20 cellular contexts compared by ENCODE assay signal in the genomic region with DNA sequence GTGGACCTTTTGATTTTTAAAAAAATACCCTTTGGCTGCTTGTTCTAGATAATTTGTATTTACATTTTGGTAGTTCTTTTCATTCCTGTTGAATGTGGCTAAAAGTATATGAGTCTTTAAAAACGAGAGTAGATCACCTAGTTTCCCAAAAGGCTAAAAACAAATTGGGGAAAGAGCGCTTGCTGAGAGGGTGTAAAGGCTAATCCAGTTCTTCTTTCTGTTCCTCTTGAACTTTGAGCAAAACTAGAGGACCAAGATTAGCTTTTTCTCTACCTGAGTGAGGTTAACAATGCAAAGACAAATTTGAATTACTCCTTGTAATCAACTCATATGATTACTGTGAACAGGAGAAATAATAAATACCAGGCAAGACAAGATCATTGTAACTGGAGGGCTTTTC.
"Had no signal": no experiment of that assay in that cellular context is flagged by ENCODE, and none has a peak within 500 bp of the region (broad histone marks: within the 10 kb centered on the region; RNA-seq: fewer than 3 reads in every experiment).

No MANE protein-coding gene starts in this region.

- H3K4me1 ChIP-seq: body of pancreas, pancreas, psoas muscle, right atrium auricular region had no signal

- H3K9me3 ChIP-seq: body of pancreas, neutrophil, pancreas, psoas muscle had no signal

- H3K9me3 Mint-ChIP-seq: activated CD4-positive, alpha-beta memory T cell treated with anti-CD3 and anti-CD28 coated beads, Interleukin-2, amount 10 ng/mL, durations not matched to agents 7 days and 5 days; activated CD4-positive, alpha-beta T cell treated with anti-CD3 and anti-CD28 coated beads, Interleukin-2, amount 10 ng/mL, durations not matched to agents 24 days and 14 days had no signal

- H3K27ac Mint-ChIP-seq: activated CD4-positive, alpha-beta memory T cell treated with anti-CD3 and anti-CD28 coated beads, Interleukin-2, amount 10 ng/mL, durations not matched to agents 7 days and 5 days; activated CD4-positive, alpha-beta T cell treated with anti-CD3 and anti-CD28 coated beads, Interleukin-2, amount 10 ng/mL, durations not matched to agents 24 days and 14 days; activated naive CD8-positive, alpha-beta T cell treated with anti-CD3 and anti-CD28 coated beads, Interleukin-2, amount 50 U/mL, for 24 hours; naive thymus-derived CD4-positive, alpha-beta T cell; T-helper 17 cell had no signal

- H3K27me3 Mint-ChIP-seq: activated CD4-positive, alpha-beta memory T cell treated with anti-CD3 and anti-CD28 coated beads, Interleukin-2, amount 10 ng/mL, durations not matched to agents 7 days and 5 days; activated CD4-positive, alpha-beta T cell treated with anti-CD3 and anti-CD28 coated beads, Interleukin-2, amount 10 ng/mL, durations not matched to agents 24 days and 14 days; activated naive CD8-positive, alpha-beta T cell treated with anti-CD3 and anti-CD28 coated beads, Interleukin-2, amount 50 U/mL, for 24 hours; naive thymus-derived CD4-positive, alpha-beta T cell; T-helper 17 cell had no signal

- H3K4me3 Mint-ChIP-seq: activated CD4-positive, alpha-beta memory T cell treated with anti-CD3 and anti-CD28 coated beads, Interleukin-2, amount 10 ng/mL, durations not matched to agents 7 days and 5 days; activated CD4-positive, alpha-beta T cell treated with anti-CD3 and anti-CD28 coated beads, Interleukin-2, amount 10 ng/mL, durations not matched to agents 24 days and 14 days; activated naive CD8-positive, alpha-beta T cell treated with anti-CD3 and anti-CD28 coated beads, Interleukin-2, amount 50 U/mL, for 24 hours; naive thymus-derived CD4-positive, alpha-beta T cell; T-helper 17 cell had no signal

- ATAC-seq: activated naive CD8-positive, alpha-beta T cell treated with anti-CD3 and anti-CD28 coated beads, Interleukin-2, amount 50 U/mL, for 24 hours; body of pancreas; left lobe of liver; naive thymus-derived CD4-positive, alpha-beta T cell; pancreas; psoas muscle; stimulated activated naive CD8-positive, alpha-beta T cell treated with anti-CD3 and anti-CD28 coated beads, Interleukin-15, Interleukin-2, amounts not matched to agents 100 U/mL and 50 U/mL, for 24 hours; T-helper 17 cell had no signal

- H3K27me3 ChIP-seq: body of pancreas, neutrophil, pancreas, right atrium auricular region had no signal

- H3K4me1 Mint-ChIP-seq: activated CD4-positive, alpha-beta memory T cell treated with anti-CD3 and anti-CD28 coated beads, Interleukin-2, amount 10 ng/mL, durations not matched to agents 7 days and 5 days; activated CD4-positive, alpha-beta T cell treated with anti-CD3 and anti-CD28 coated beads, Interleukin-2, amount 10 ng/mL, durations not matched to agents 24 days and 14 days; activated naive CD8-positive, alpha-beta T cell treated with anti-CD3 and anti-CD28 coated beads, Interleukin-2, amount 50 U/mL, for 24 hours; naive thymus-derived CD4-positive, alpha-beta T cell; T-helper 17 cell had no signal

- DNase-seq: activated CD4-positive, alpha-beta memory T cell treated with anti-CD3 and anti-CD28 coated beads, Interleukin-2, amount 10 ng/mL, durations not matched to agents 7 days and 5 days; activated CD4-positive, alpha-beta T cell treated with anti-CD3 and anti-CD28 coated beads, Interleukin-2, amount 10 ng/mL, durations not matched to agents 24 days and 14 days; activated CD4-positive, CD25-positive, alpha-beta regulatory T cell; activated gamma-delta T cell; activated naive CD4-positive, alpha-beta T cell treated with anti-CD3 and anti-CD28 coated beads, Interleukin-2, amount 50 U/mL, for 16 hours; activated naive CD8-positive, alpha-beta T cell treated with anti-CD3 and anti-CD28 coated beads, Interleukin-2, amount 50 U/mL, for 24 hours; activated T-cell treated with anti-CD3 and anti-CD28 coated beads for 4 hours; body of pancreas; erythroblast; foreskin fibroblast; naive thymus-derived CD4-positive, alpha-beta T cell; pancreas; psoas muscle; stimulated activated CD4-positive, alpha-beta T cell treated with anti-CD3 and anti-CD28 coated beads, Interleukin-4, amount 100 ng/mL, for 24 hours; stimulated activated naive CD8-positive, alpha-beta T cell treated with anti-CD3 and anti-CD28 coated beads, Interleukin-15, Interleukin-2, amounts not matched to agents 100 U/mL and 50 U/mL, for 24 hours; T-helper 17 cell had no signal

- H3K4me3 ChIP-seq: body of pancreas, lung, pancreas, psoas muscle, right atrium auricular region had no signal

- H3K36me3 Mint-ChIP-seq: naive thymus-derived CD4-positive, alpha-beta T cell had no signal

- H3K36me3 ChIP-seq: neutrophil, pancreas, right atrium auricular region had no signal
